8 cellular contexts compared by ENCODE assay signal in genomic region chr3:45688882-45689786, GRCh38. TPM values are rescaled to one million over a fixed set of nuclear protein-coding genes. Genes with fewer than 3 reads are reported as not detected.
DNase-seq lines count a peak whose midpoint lies in the region; ATAC-seq and TF ChIP-seq lines count a peak whose summit lies in the region.

SACM1L (plus strand) TSS chr3:45689396; CDS start chr3:45689466, 70 bp downstream.

- H3K4me1 ChIP-seq in PC-3 (ENCODE audit: insufficient read depth, low read length), result peaks cover 11% of the 10 kb centered on the region
- H3K4me1 ChIP-seq in mucosa of descending colon (ENCODE audit: low read depth), result peaks cover 26% of the 10 kb centered on the region

- no peaks in the 10 kb centered on the region for H3K27me3 ChIP-seq in PC-3 (ENCODE audit: low read length)

- no peaks in the 10 kb centered on the region for H3F3A ChIP-seq in PC-3 (ENCODE audit: low read length, unreplicated experiment)

- H3K9me3 ChIP-seq in PC-3 (ENCODE audit: low read length) (no peaks in the 10 kb centered on the region), mucosa of descending colon (no peaks in the 10 kb centered on the region)

- H3K9me2 ChIP-seq in PC-3 (replicated peaks; ENCODE audit: low read length), result no peaks in the 10 kb centered on the region

- H3K4me3 ChIP-seq in PC-3 (ENCODE audit: low read length), result peak within 1 kb of the TSS; percentile 95
- peak within 1 kb of the TSS; percentile 47 for H3K4me3 ChIP-seq in mucosa of descending colon

- no peak for TF ChIP-seq RAD21 in Ishikawa (IDR thresholded peaks at IDR 0.05; ENCODE audit: low read depth)

- ATAC-seq in GM21576 (IDR thresholded peaks at IDR 0.05; ENCODE audit: unreplicated experiment) (peak; percentile 81), PC-3 (peak; percentile 82), mucosa of descending colon (peak; percentile 95)

- peaks cover 49% of the 10 kb centered on the region for H3K79me2 ChIP-seq in PC-3 (ENCODE audit: low read length)

- intact Hi-C loops in PC-3 (cut with micrococcal nuclease), result loop anchor here (1.0 kb wide), 1 partner anchor 21 kb away; no protein-coding TSS in a partner anchor
- intact Hi-C loops in mucosa of descending colon (cut with DNase I, micrococcal nuclease), result no loop called here

- TF ChIP-seq CTCF in PC-3 (conservative IDR thresholded peaks at IDR 0.05; ENCODE audit: low read depth, low read length) (no peak), mucosa of descending colon (IDR thresholded peaks at IDR 0.05) (no peak)

- CTCF ChIA-PET in PC-3 (lab: Charles Lee), result interaction anchor here (1.0 kb wide), 2 partner anchors 29 to 63 kb away, joined by 4 read pairs; no protein-coding TSS in a partner anchor

- peak within 1 kb of the TSS; percentile 68 for H3K27ac ChIP-seq in PC-3 (ENCODE audit: low read length)
- H3K27ac ChIP-seq in epithelial cell of prostate, result peak within 1 kb of the TSS; percentile 83

- H3K4me2 ChIP-seq in PC-3 (ENCODE audit: low read length), result peak within 1 kb of the TSS; percentile 90

- H3K36me3 ChIP-seq in PC-3 (ENCODE audit: low read depth, low read length), result peaks cover 19% of the 10 kb centered on the region
- H3K36me3 ChIP-seq in mucosa of descending colon (ENCODE audit: low read depth), result no peaks in the 10 kb centered on the region

- peak; percentile 96 for DNase-seq in DMS114 treated with DMSO at 0.1 percent for 48 hours (lab: John Stamatoyannopoulos, UW; ENCODE audit: unreplicated experiment)
- peak; percentile 99 for DNase-seq in PC-3
- DNase-seq in activated T-cell treated with anti-CD3 and anti-CD28 coated beads for 48 hours (ENCODE audit: low read depth), result peak; percentile 96
- peak; percentile 95 for DNase-seq in epithelial cell of prostate (ENCODE audit: low read depth, low spot score)
- peak; percentile 98 to 99 (median 99) for DNase-seq in mucosa of descending colon
- peak; percentile 94 for DNase-seq in stimulated activated CD8-positive, alpha-beta memory T cell treated with anti-CD3 and anti-CD28 coated beads, Interleukin-4, amount 100 ng/mL, for 24 hours (ENCODE audit: low read depth)

- POLR2A ChIA-PET in PC-3 (lab: Charles Lee; ENCODE audit: unreplicated experiment), result interaction anchor here (0.6 kb wide), 1 partner anchor 136 kb away, joined by 3 read pairs; no protein-coding TSS in a partner anchor

- peaks cover 9% of the 10 kb centered on the region for H4K20me1 ChIP-seq in PC-3 (ENCODE audit: low read length)

- peak within 1 kb of the TSS; percentile 93 for H3K9ac ChIP-seq in PC-3 (ENCODE audit: low read length)

- H2AFZ ChIP-seq in PC-3 (ENCODE audit: low read length), result peak within 1 kb of the TSS; percentile 92

- BruUV-seq in PC-3 (replicated peaks; lab: Mats Ljungman, UMichigan), result TSS peak; percentile 47

- TF ChIP-seq EP300 in Ishikawa (IDR thresholded peaks at IDR 0.05; ENCODE audit: borderline replicate concordance), result no peak

TF ChIP-seq in Ishikawa, 13 proteins besides CTCF, POLR2A, EP300 and RAD21:
- TF ChIP-seq CREB1 (IDR thresholded peaks at IDR 0.05; ENCODE audit: low read depth) (peak; percentile 67; the same call in 1 of the 2 replicates), YY1 (IDR thresholded peaks at IDR 0.05; ENCODE audit: low read depth) (peak; percentile 33), TEAD4 (IDR thresholded peaks at IDR 0.05) (peak; percentile 94), MAX (IDR thresholded peaks at IDR 0.05) (peak; percentile 91), TAF1 (IDR thresholded peaks at IDR 0.05; ENCODE audit: low read depth) (peak; percentile 86), TCF12 (IDR thresholded peaks at IDR 0.05; ENCODE audit: low read depth) (peak; percentile 38; the same call in 1 of the 2 replicates), REST (IDR thresholded peaks at IDR 0.05; ENCODE audit: low read depth) (no peak), CEBPB (IDR thresholded peaks at IDR 0.05) (peak; percentile 53; the same call in 1 of the 2 replicates), USF1 (IDR thresholded peaks at IDR 0.05) (peak; percentile 47; the same call in 1 of the 2 replicates), ZBTB7A (IDR thresholded peaks at IDR 0.05; ENCODE audit: low read depth) (no peak), NFIC (IDR thresholded peaks at IDR 0.05) (no peak), EGR1 (IDR thresholded peaks at IDR 0.05) (no peak), FOXM1 (IDR thresholded peaks at IDR 0.05; ENCODE audit: borderline replicate concordance, low read depth) (peak; percentile 25; the same call in 1 of the 2 replicates)
TF ChIP-seq in Ishikawa: peak in this region for 9.

RNA-seq across cellular contexts. Expression of gene SACM1L, which starts in this region (rescaled TPM):
- 30.1 and 46.7 TPM in 2 replicates for total RNA-seq in PC-3 (2014; rRNA removed)
- total RNA-seq in mucosa of descending colon, result 10 to 100 TPM; 54.1 to 62.6 (median 57.2) TPM

Comparison
In these comparisons a context has a peak if more than half of its experiments do, and no peak if none do; other contexts are left out.
1. Peak in every context shown above with its lines: DNase-seq, ATAC-seq, H3K4me3 ChIP-seq and H3K27ac ChIP-seq.